Comparison of ENCODE assay signal across 20 cellular contexts in genomic region chr17:65407017-65407416, GRCh38.
A peak's percentile ranks its signal among the peaks of the same experiment; 100 is the strongest.
DNase-seq lines count a peak whose midpoint lies in the region; ATAC-seq, FAIRE-seq and TF ChIP-seq lines count a peak whose summit lies in the region.
"Had no signal": no experiment of that assay in that cellular context is flagged by ENCODE, and none has a peak within 500 bp of the region (broad histone marks: within the 10 kb centered on the region; RNA-seq: fewer than 3 reads in every experiment).

No MANE protein-coding gene starts in this region.

- H3K4me3 Mint-ChIP-seq in MCF 10A (ENCODE audit: unreplicated experiment) (no peak overlapping the region), T-helper 17 cell (no peak overlapping the region)
- H3K4me3 Mint-ChIP-seq: HFFc6, IgD-negative memory B cell had no signal

- H3K4me3 ChIP-seq in breast epithelium (no peak overlapping the region), adipocyte (ENCODE audit: low read length) (no peak overlapping the region), fibroblast of villous mesenchyme (ENCODE audit: low read depth, low read length) (no peak overlapping the region)

- H3K27ac Mint-ChIP-seq in MCF 10A (ENCODE audit: low read depth, unreplicated experiment) (no peak overlapping the region), T-helper 17 cell (no peak overlapping the region)
- H3K27ac Mint-ChIP-seq: HFFc6 had no signal

- H3K9me3 Mint-ChIP-seq in MCF 10A (ENCODE audit: unreplicated experiment): no peaks in the 10 kb centered on the region
- H3K9me3 Mint-ChIP-seq: HFFc6 had no signal

- DNase-seq in MCF 10A (ENCODE audit: unreplicated experiment): peak; percentile 34
- DNase-seq in breast epithelium (ENCODE audit: low spot score in 2 of 2): no peak
- peak; percentile 10 for DNase-seq in adipocyte (ENCODE audit: low read depth)
- DNase-seq in fibroblast of villous mesenchyme (ENCODE audit: low read depth): peak; percentile 11
- no peak for DNase-seq in GM12892 (ENCODE audit: insufficient read length)
- no peak for DNase-seq in T-helper 17 cell
- no peak for DNase-seq in cerebellum (ENCODE audit: low spot score)
- DNase-seq: AML-193, Caco-2, DMS153, HFFc6, Kasumi-1, NCI-H1436 treated with DMSO at 0.1 percent for 48 hours, NCI-H2081, NCI-H510A, NCI-H774 had no signal

- CTCF ChIA-PET in MCF 10A (lab: Yijun Ruan, JAX): no interaction called here

- H3K9me3 ChIP-seq in breast epithelium: peaks cover 0 to 6% of the 10 kb centered on the region in 2 donors
- peaks cover 5% of the 10 kb centered on the region for H3K9me3 ChIP-seq in adipocyte (ENCODE audit: control insufficient read depth, low read length)
- no peaks in the 10 kb centered on the region for H3K9me3 ChIP-seq in T-helper 17 cell (ENCODE audit: control insufficient read depth, low read length, poor library complexity, severe bottlenecking)
- H3K9me3 ChIP-seq: Caco-2 had no signal

- no peak for FAIRE-seq in GM12892 (lab: Jason Lieb, UNC)
- FAIRE-seq: H54 had no signal

- H3K4me1 Mint-ChIP-seq in MCF 10A (ENCODE audit: insufficient read depth, unreplicated experiment): no peaks in the 10 kb centered on the region
- H3K4me1 Mint-ChIP-seq in T-helper 17 cell: peaks cover 4% of the 10 kb centered on the region
- H3K4me1 Mint-ChIP-seq: IgD-negative memory B cell had no signal

- H3K27me3 Mint-ChIP-seq in MCF 10A (ENCODE audit: insufficient read depth, unreplicated experiment) (no peaks in the 10 kb centered on the region), T-helper 17 cell (peaks cover 4% of the 10 kb centered on the region)

- H3K4me1 ChIP-seq in breast epithelium (no peaks in the 10 kb centered on the region), adipocyte (ENCODE audit: control insufficient read depth, insufficient read depth, low read length) (peaks cover 12% of the 10 kb centered on the region)

- H3K27me3 ChIP-seq in breast epithelium (no peaks in the 10 kb centered on the region), adipocyte (replicated peaks; ENCODE audit: control insufficient read depth, insufficient read depth, low read length) (peaks cover 9% of the 10 kb centered on the region)

- TF ChIP-seq CTCF in MCF 10A (IDR thresholded peaks at IDR 0.05; ENCODE audit: unreplicated experiment) (no peak), breast epithelium (IDR thresholded peaks at IDR 0.05) (no peak), fibroblast of villous mesenchyme (IDR thresholded peaks at IDR 0.05; ENCODE audit: insufficient read depth, low read depth, low read length) (no peak)

- H3K36me3 ChIP-seq in breast epithelium: no peaks in the 10 kb centered on the region
- H3K36me3 ChIP-seq in adipocyte (ENCODE audit: control insufficient read depth, insufficient read depth, low read length, severe bottlenecking): no peaks in the 10 kb centered on the region

- no peak for ATAC-seq in T-helper 17 cell
- no peak for ATAC-seq in HG03342 (IDR thresholded peaks at IDR 0.05; ENCODE audit: unreplicated experiment)
- ATAC-seq: Panc1 had no signal

- BruUV-seq in MCF 10A (replicated peaks; lab: Mats Ljungman, UMichigan): no TSS peak

- TF ChIP-seq POLR2A in breast epithelium (IDR thresholded peaks at IDR 0.05): no peak
- TF ChIP-seq POLR2A in GM12892 (IDR thresholded peaks at IDR 0.05; ENCODE audit: low read depth, low read length): no peak

- no peak overlapping the region for H3K27ac ChIP-seq in breast epithelium

- intact Hi-C loops in MCF 10A (cut with micrococcal nuclease): no loop called here
- intact Hi-C loops in breast epithelium (cut with DNase I; ENCODE audit: low total_unique reads): no loop called here

- H3K36me3 Mint-ChIP-seq in MCF 10A (ENCODE audit: insufficient read depth, unreplicated experiment): no peaks in the 10 kb centered on the region
- no peaks in the 10 kb centered on the region for H3K36me3 Mint-ChIP-seq in T-helper 17 cell (ENCODE audit: low read depth)
- H3K36me3 Mint-ChIP-seq: IgD-negative memory B cell had no signal

- POLR2A ChIA-PET in MCF 10A (lab: Yijun Ruan, JAX): interaction anchor here (0.7 kb wide), 1 partner anchor 13 kb away, joined by 3 read pairs; no protein-coding TSS in a partner anchor

- H3K9ac ChIP-seq in adipocyte (ENCODE audit: low read length): no peak overlapping the region

Comparison
In these comparisons a context has a peak if more than half of its experiments do, and no peak if none do; other contexts are left out.
1. DNase-seq: peak in MCF 10A (single experiment), adipocyte (single experiment) and fibroblast of villous mesenchyme (single experiment); none in breast epithelium (0 of 2), GM12892 (single experiment), T-helper 17 cell (0 of 3) and cerebellum (single experiment).